ENCODE assay signal across 14 cellular contexts in the genomic region with DNA sequence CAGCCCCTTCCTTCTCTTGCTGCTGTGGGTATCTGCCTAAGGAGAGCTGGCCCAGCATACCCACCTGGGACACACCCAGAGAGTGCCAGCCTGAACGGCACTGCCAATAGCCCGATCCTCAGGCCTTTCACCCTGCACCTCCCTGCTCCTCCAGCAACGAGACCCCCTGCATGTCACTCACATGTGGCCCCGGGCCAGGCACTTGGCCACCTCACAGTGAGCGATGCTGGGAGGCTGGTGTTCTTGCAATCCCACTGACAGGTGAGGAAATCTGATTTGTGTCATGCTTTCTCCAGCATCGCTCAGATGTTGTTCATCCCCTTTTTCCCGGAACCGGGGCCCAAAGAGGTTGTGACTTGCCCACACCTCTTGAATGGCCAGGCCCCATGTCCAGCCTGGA. TPM values are rescaled to one million over a fixed set of nuclear protein-coding genes. Genes with fewer than 3 reads are reported as not detected.
DNase-seq lines count a peak whose midpoint lies in the region; ATAC-seq and TF ChIP-seq lines count a peak whose summit lies in the region.
"Had no signal": no experiment of that assay in that cellular context is flagged by ENCODE, and none has a peak within 500 bp of the region (broad histone marks: within the 10 kb centered on the region; RNA-seq: fewer than 3 reads in every experiment).

No MANE protein-coding gene starts in this region.

- no peak for DNase-seq in heart right ventricle
- no peak for DNase-seq in left ventricle myocardium superior
- no peak for DNase-seq in colonic mucosa
- no peak for DNase-seq in upper lobe of right lung
- no peak for DNase-seq in A673 (ENCODE audit: low spot score)
- DNase-seq in H4 (ENCODE audit: low spot score): no peak
- no peak for DNase-seq in kidney tubule cell (ENCODE audit: low spot score)
- DNase-seq: activated CD4-positive, alpha-beta T cell treated with anti-CD3 and anti-CD28 coated beads for 1 hour; activated gamma-delta T cell; aorta; CD4-positive, alpha-beta memory T cell had no signal

- H3K27ac ChIP-seq in heart right ventricle (peak overlapping the region in 9 of 10 donors; percentile 42 to 92 (median 71)), colonic mucosa (peak overlapping the region; percentile 89), mucosa of rectum (ENCODE audit: low read depth in 2 of 2, low read length in 2 of 2) (peak overlapping the region; percentile 87 to 88), upper lobe of right lung (peak overlapping the region; percentile 17), A673 (ENCODE audit: low read depth, low read length, poor library complexity, severe bottlenecking) (no peak overlapping the region)

- H3K36me3 ChIP-seq in heart right ventricle (no peaks in the 10 kb centered on the region), colonic mucosa (no peaks in the 10 kb centered on the region), mucosa of rectum (ENCODE audit: control insufficient read depth in 2 of 2, insufficient read depth in 2 of 2, low read length in 2 of 2) (no peaks in the 10 kb centered on the region), upper lobe of right lung (no peaks in the 10 kb centered on the region), A673 (ENCODE audit: insufficient read depth, low read length, poor library complexity, severe bottlenecking) (no peaks in the 10 kb centered on the region)

- CTCF ChIA-PET in A673 (lab: Charles Lee): no interaction called here

- H3K4me3 ChIP-seq in heart right ventricle (no peak overlapping the region), colonic mucosa (no peak overlapping the region), mucosa of rectum (ENCODE audit: low read length in 2 of 2) (peak overlapping the region; percentile 10 to 37), upper lobe of right lung (no peak overlapping the region), A673 (ENCODE audit: low read depth, low read length, poor library complexity, severe bottlenecking) (no peak overlapping the region)
- H3K4me3 ChIP-seq: coronary artery, GM23338 had no signal

- POLR2A ChIA-PET in A673 (lab: Charles Lee; ENCODE audit: low non-redundant PET): no interaction called here

- no TSS peak for BruUV-seq in A673 (replicated peaks; lab: Mats Ljungman, UMichigan)

- peak overlapping the region; percentile 31 to 72 for H3K9ac ChIP-seq in colonic mucosa (ENCODE audit: low read depth in 2 of 2, low read length in 2 of 2)
- H3K9ac ChIP-seq in mucosa of rectum (ENCODE audit: low read depth in 1 of 2, low read length in 2 of 2): peak overlapping the region; percentile 32 to 63

- TF ChIP-seq CTCF in heart right ventricle (IDR thresholded peaks at IDR 0.05) (no peak), colonic mucosa (IDR thresholded peaks at IDR 0.05) (no peak), upper lobe of right lung (IDR thresholded peaks at IDR 0.05) (no peak), A673 (conservative IDR thresholded peaks at IDR 0.05; ENCODE audit: low read depth, low read length) (no peak)

- 60 to 83% methylated on average over 8 of the region's 8 CpGs for WGBS in heart right ventricle, 2 donors

- intact Hi-C loops in heart right ventricle (cut with DNase I) (no loop called here), left ventricle myocardium superior (cut with micrococcal nuclease) (no loop called here), colonic mucosa (cut with DNase I) (no loop called here), upper lobe of right lung (cut with DNase I) (no loop called here), A673 (cut with micrococcal nuclease; ENCODE audit: unreplicated experiment) (no loop called here)

- H3K4me1 ChIP-seq in heart right ventricle: peaks cover 17 to 73% (median 58%) of the 10 kb centered on the region in 9 donors
- H3K4me1 ChIP-seq in colonic mucosa: peaks cover 54% of the 10 kb centered on the region
- H3K4me1 ChIP-seq in mucosa of rectum (ENCODE audit: control insufficient read depth in 2 of 2, insufficient read depth in 2 of 2, low read length in 2 of 2): peaks cover 57 to 58% of the 10 kb centered on the region in 2 donors
- peaks cover 48% of the 10 kb centered on the region for H3K4me1 ChIP-seq in upper lobe of right lung
- peaks cover 25% of the 10 kb centered on the region for H3K4me1 ChIP-seq in A673 (ENCODE audit: insufficient read depth, low read length, poor library complexity, severe bottlenecking)

- no peaks in the 10 kb centered on the region for H3K27me3 ChIP-seq in heart right ventricle
- no peaks in the 10 kb centered on the region for H3K27me3 ChIP-seq in colonic mucosa
- no peaks in the 10 kb centered on the region for H3K27me3 ChIP-seq in mucosa of rectum (ENCODE audit: control insufficient read depth in 2 of 2, insufficient read depth in 2 of 2, low read length in 2 of 2)
- no peaks in the 10 kb centered on the region for H3K27me3 ChIP-seq in upper lobe of right lung
- no peaks in the 10 kb centered on the region for H3K27me3 ChIP-seq in A673 (replicated peaks; ENCODE audit: insufficient read depth, low read depth, low read length, poor library complexity)

- ATAC-seq in heart right ventricle (no peak), left ventricle myocardium superior (no peak), upper lobe of right lung (no peak)

- H3K9me3 ChIP-seq in heart right ventricle (no peaks in the 10 kb centered on the region), colonic mucosa (no peaks in the 10 kb centered on the region), mucosa of rectum (ENCODE audit: control insufficient read depth in 2 of 2, low read length in 2 of 2) (no peaks in the 10 kb centered on the region), upper lobe of right lung (no peaks in the 10 kb centered on the region), A673 (ENCODE audit: low read depth, low read length, poor library complexity, severe bottlenecking) (no peaks in the 10 kb centered on the region)

RNA-seq across cellular contexts. Expression of a gene that starts 20.5 kb away (rescaled TPM):
- 1 to 10 TPM; 1.8 to 5.0 (median 3.4) TPM for total RNA-seq in heart right ventricle
- polyA plus RNA-seq in heart right ventricle: 1 to 10 TPM; 1.5 to 1.7 TPM
- total RNA-seq in left ventricle myocardium superior: 5.5 TPM
- 10 to 100 TPM in 1 of 2 donors, 1 to 10 TPM in 1; 7.5 to 12.2 TPM for total RNA-seq in colonic mucosa
- total RNA-seq in upper lobe of right lung: 6.0 TPM
- 10.9 and 11.0 TPM in 2 replicates for total RNA-seq in A673 (2021)
- total RNA-seq in H4 (2014; rRNA removed; shearing (Covaris generic)): 0.68 and 0.83 TPM in 2 replicates

RNA-seq across cellular contexts. Expression of a gene that starts 51.7 kb away (rescaled TPM):
- 1 to 10 TPM in 1 of 10 donors, under 1 TPM in 9; 0.13 to 1.2 (median 0.26) TPM for total RNA-seq in heart right ventricle
- under 1 TPM; 0.16 to 0.37 TPM for polyA plus RNA-seq in heart right ventricle
- total RNA-seq in left ventricle myocardium superior: 2.1 TPM
- 10 to 100 TPM in 1 of 2 donors, 1 to 10 TPM in 1; 8.8 to 14.9 TPM for total RNA-seq in colonic mucosa
- 62.6 TPM for total RNA-seq in upper lobe of right lung
- total RNA-seq in A673 (2021): 11.2 and 14.6 TPM in 2 replicates
- 1.0 and 1.2 TPM in 2 replicates for total RNA-seq in H4 (2014; rRNA removed; shearing (Covaris generic))

Comparison
In these comparisons a context has a peak if more than half of its experiments do, and no peak if none do; other contexts are left out.
1. H3K4me3 ChIP-seq: peak in mucosa of rectum (2 of 2); none in heart right ventricle (0 of 10), colonic mucosa (single experiment), upper lobe of right lung (single experiment) and A673 (single experiment).